Comparison of ENCODE assay signal across 8 cellular contexts in genomic region chrX:73943900-73944581, GRCh38.
A peak's percentile ranks its signal among the peaks of the same experiment; 100 is the strongest.
DNase-seq lines count a peak whose midpoint lies in the region; ATAC-seq, FAIRE-seq and TF ChIP-seq lines count a peak whose summit lies in the region.

No MANE protein-coding gene starts in this region.

- H3K9ac ChIP-seq in HUES6 (ENCODE audit: low read length), result peak overlapping the region; percentile 99
- H3K9ac ChIP-seq in OCI-LY1 (ENCODE audit: low read length), result peak overlapping the region; percentile 98

- TF ChIP-seq CTCF in D721Med (IDR thresholded peaks at IDR 0.05; ENCODE audit: insufficient read depth, missing control alignments) (no peak), OCI-LY1 (IDR thresholded peaks at IDR 0.05; ENCODE audit: low read length) (no peak), epithelial cell of proximal tubule (conservative IDR thresholded peaks at IDR 0.05; ENCODE audit: low read depth, low read length) (no peak), mucosa of descending colon (IDR thresholded peaks at IDR 0.05) (no peak)

- peak overlapping the region; percentile 99 for H2AFZ ChIP-seq in OCI-LY1 (ENCODE audit: low read length)

- H3K9me2 ChIP-seq in OCI-LY1 (ENCODE audit: low read depth, low read length), result no peaks in the 10 kb centered on the region

- no peak for FAIRE-seq in D721Med (lab: Jason Lieb, UNC)

- DNase-seq in D721Med (ENCODE audit: insufficient read length, low spot score) (peak; percentile 25), activated T-cell treated with anti-CD3 and anti-CD28 coated beads for 24 hours (ENCODE audit: low read depth) (peak; percentile 76), epithelial cell of proximal tubule (ENCODE audit: low read depth) (no peak), mucosa of descending colon (peak; percentile 82 to 95 (median 87))
- peak; percentile 87 for DNase-seq in stimulated activated CD8-positive, alpha-beta memory T cell treated with anti-CD3 and anti-CD28 coated beads, Interleukin-4, amount 100 ng/mL, for 24 hours (ENCODE audit: low read depth)

- H3K36me3 ChIP-seq in HUES6 (ENCODE audit: control insufficient read depth, insufficient read depth, low read length) (peaks cover 30% of the 10 kb centered on the region), OCI-LY1 (ENCODE audit: insufficient read depth, low read length) (peaks cover 26% of the 10 kb centered on the region), mucosa of descending colon (ENCODE audit: low read depth) (no peaks in the 10 kb centered on the region)

- H3K79me2 ChIP-seq in OCI-LY1 (ENCODE audit: insufficient read depth, low read length), result peaks cover 29% of the 10 kb centered on the region

- no peaks in the 10 kb centered on the region for H3F3A ChIP-seq in OCI-LY1 (ENCODE audit: insufficient read depth, low read length)

- H3K4me1 ChIP-seq in HUES6 (ENCODE audit: control insufficient read depth, insufficient read depth, low read length) (peaks cover 7% of the 10 kb centered on the region), OCI-LY1 (ENCODE audit: insufficient read depth, low read length, severe bottlenecking) (peaks cover 11% of the 10 kb centered on the region), mucosa of descending colon (ENCODE audit: low read depth) (no peaks in the 10 kb centered on the region)

- ATAC-seq in GM21447 (IDR thresholded peaks at IDR 0.05; ENCODE audit: unreplicated experiment) (peak; percentile 96), mucosa of descending colon (peak; percentile 100)

- intact Hi-C loops in mucosa of descending colon (cut with DNase I, micrococcal nuclease), result no loop called here

- peak overlapping the region; percentile 96 for H3K27ac ChIP-seq in HUES6 (ENCODE audit: low read depth, low read length)
- H3K27ac ChIP-seq in OCI-LY1 (ENCODE audit: low read depth, low read length, poor library complexity, severe bottlenecking), result peak overlapping the region; percentile 60

- peak overlapping the region; percentile 95 for H3K4me3 ChIP-seq in HUES6 (ENCODE audit: low read depth, low read length)
- H3K4me3 ChIP-seq in OCI-LY1 (ENCODE audit: low read depth, low read length, poor library complexity, severe bottlenecking), result peak overlapping the region; percentile 98
- H3K4me3 ChIP-seq in epithelial cell of proximal tubule (ENCODE audit: low read depth, low read length), result peak overlapping the region; percentile 81
- H3K4me3 ChIP-seq in mucosa of descending colon, result peak overlapping the region; percentile 30

- peak overlapping the region; percentile 76 for H3K4me2 ChIP-seq in OCI-LY1 (ENCODE audit: low read length)

- H3K27me3 ChIP-seq in HUES6 (ENCODE audit: control insufficient read depth, insufficient read depth, low read length) (no peaks in the 10 kb centered on the region), OCI-LY1 (ENCODE audit: insufficient read depth, low read length) (no peaks in the 10 kb centered on the region)

- no peaks in the 10 kb centered on the region for H4K20me1 ChIP-seq in OCI-LY1 (ENCODE audit: insufficient read depth, low read length)

- H3K9me3 ChIP-seq in HUES6 (ENCODE audit: control insufficient read depth, insufficient read depth, low read depth, low read length), result no peaks in the 10 kb centered on the region
- H3K9me3 ChIP-seq in OCI-LY1 (ENCODE audit: low read length), result no peaks in the 10 kb centered on the region
- H3K9me3 ChIP-seq in mucosa of descending colon, result no peaks in the 10 kb centered on the region

Comparison
In these comparisons a context has a peak if more than half of its experiments do, and no peak if none do; other contexts are left out.
1. H3K4me3 ChIP-seq: peak in every context shown above with its lines; median percentile 98 in OCI-LY1; 95 in HUES6; 81 in epithelial cell of proximal tubule; 30 in mucosa of descending colon.